ENCODE assay signal across 27 cellular contexts in the genomic region with DNA sequence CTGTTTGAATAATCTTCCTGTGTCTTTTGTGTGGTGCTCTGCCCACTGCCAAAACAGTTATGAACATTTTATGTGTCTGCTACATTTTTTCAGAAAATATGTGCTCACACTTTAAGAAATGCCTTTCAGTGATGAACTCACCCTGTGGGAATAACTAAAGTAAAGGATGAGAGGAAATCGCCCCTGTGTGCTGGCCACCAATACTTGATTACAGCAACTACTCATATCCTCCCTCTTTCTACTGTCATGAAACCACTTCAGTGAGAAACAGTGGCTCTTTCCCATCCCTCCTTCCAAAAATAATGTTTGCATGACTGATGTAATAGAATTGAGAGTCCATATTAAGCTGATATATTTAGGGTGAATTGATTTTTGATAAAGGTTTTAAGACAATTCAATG.
"Had no signal": no experiment of that assay in that cellular context is flagged by ENCODE, and none has a peak within 500 bp of the region (broad histone marks: within the 10 kb centered on the region; RNA-seq: fewer than 3 reads in every experiment).

No MANE protein-coding gene starts in this region.

- H2AFZ ChIP-seq: hepatocyte had no signal

- H3K4me1 ChIP-seq: body of pancreas, esophagus squamous epithelium, gastroesophageal sphincter, left ventricle myocardium inferior, sigmoid colon, stomach, suprapubic skin, tibial artery, upper lobe of right lung had no signal

- H3K4me2 ChIP-seq: hepatocyte had no signal

- H3K27ac ChIP-seq: body of pancreas, epithelial cell of prostate, esophagus squamous epithelium, gastroesophageal sphincter, hepatocyte, left ventricle myocardium inferior, sigmoid colon, stomach, suprapubic skin, tibial artery, upper lobe of right lung, VCaP had no signal

- H3K79me2 ChIP-seq: hepatocyte had no signal

- H3K27me3 ChIP-seq: body of pancreas, esophagus squamous epithelium, gastroesophageal sphincter, hepatocyte, sigmoid colon, stomach, suprapubic skin, tibial artery, upper lobe of right lung had no signal

- H3K4me3 ChIP-seq: body of pancreas, esophagus squamous epithelium, gastroesophageal sphincter, hepatocyte, left ventricle myocardium inferior, lung, mucosa of descending colon, sigmoid colon, stomach, suprapubic skin, tibial artery, upper lobe of right lung had no signal

- H3K9me3 ChIP-seq: body of pancreas, esophagus squamous epithelium, gastroesophageal sphincter, left ventricle myocardium inferior, mucosa of descending colon, sigmoid colon, stomach, suprapubic skin, tibial artery, upper lobe of right lung had no signal

- DNase-seq: activated CD4-positive, alpha-beta T cell treated with anti-CD3 and anti-CD28 coated beads for 4 hours; activated CD4-positive, alpha-beta T cell treated with anti-CD3 and anti-CD28 coated beads, Interleukin-2, amount 50 U/mL, for 4 hours; activated naive CD4-positive, alpha-beta T cell treated with Interleukin-2 at 50 U/mL for 16 hours; activated T-cell treated with anti-CD3 and anti-CD28 coated beads for 4 hours; activated T-cell treated with anti-CD3 and anti-CD28 coated beads, Interleukin-2, amount 50 U/mL, for 72 hours; anterior cingulate cortex; body of pancreas; effector CD4-positive, alpha-beta T cell; esophagus squamous epithelium; islet precursor cell; left ventricle myocardium inferior; mucosa of descending colon; retina; sigmoid colon; stimulated activated CD4-positive, alpha-beta T cell treated with anti-CD3 and anti-CD28 coated beads, Interleukin-15, amount 100 ng/mL, for 24 hours; stimulated activated CD4-positive, alpha-beta T cell treated with anti-CD3 and anti-CD28 coated beads, Interleukin-2, amount 100 ng/mL, for 24 hours; stimulated activated naive B cell treated with anti-CD40 and anti-IgM and Interleukin-4, amounts not matched to agents 10 μg/mL and 1 μg/mL and 100 μg/mL, for 72 hours; stomach; T-helper 1 cell; tibial artery; upper lobe of right lung had no signal

- H3K36me3 ChIP-seq: esophagus squamous epithelium, gastroesophageal sphincter, left ventricle myocardium inferior, sigmoid colon, stomach, suprapubic skin, tibial artery, upper lobe of right lung had no signal
